13 cellular contexts compared by ENCODE assay signal in genomic region chr18:23826850-23827620, GRCh38.
DNase-seq lines count a peak whose midpoint lies in the region; ATAC-seq and TF ChIP-seq lines count a peak whose summit lies in the region.
"Had no signal": no experiment of that assay in that cellular context is flagged by ENCODE, and none has a peak within 500 bp of the region (broad histone marks: within the 10 kb centered on the region; RNA-seq: fewer than 3 reads in every experiment).

No MANE protein-coding gene starts in this region.

- CTCF ChIA-PET in MCF 10A (lab: Yijun Ruan, JAX) = interaction anchor here (0.5 to 1.1 kb wide), 3 partner anchors 9 to 310 kb away, joined by 3 read pairs; no protein-coding TSS in a partner anchor

- H3K27ac Mint-ChIP-seq in MCF 10A (ENCODE audit: low read depth, unreplicated experiment) = peak overlapping the region; percentile 90

- DNase-seq in MCF 10A (ENCODE audit: unreplicated experiment) (peak; percentile 70), hepatocyte (ENCODE audit: low spot score) (no peak), NCI-H82 treated with DMSO at 0.1 percent for 48 hours (lab: John Stamatoyannopoulos, UW; ENCODE audit: unreplicated experiment) (no peak), lower leg skin (ENCODE audit: low spot score in 2 of 2) (no peak)
- DNase-seq: activated T-cell treated with anti-CD3 and anti-CD28 coated beads for 4 hours, kidney had no signal

- H2AFZ ChIP-seq in Loucy (ENCODE audit: low read length) (0 out of 2 replicates have a peak overlapping the region, but pooled peaks have one; percentile 69), hepatocyte (no peak overlapping the region)

- H3K9me3 Mint-ChIP-seq in MCF 10A (ENCODE audit: unreplicated experiment) = no peaks in the 10 kb centered on the region
- H3K9me3 Mint-ChIP-seq: brain, IgD-negative memory B cell had no signal

- 92% methylated on average over 4 of the region's 4 CpGs for WGBS in hepatocyte (ENCODE audit: low lambda C conversion rate, missing lambda C conversion rate)
- WGBS in lower leg skin, 2 donors = 61 to 73% methylated on average over 4 of the region's 4 CpGs

- H3F3A ChIP-seq in Loucy (ENCODE audit: low read depth) = no peaks in the 10 kb centered on the region

- no peak for TF ChIP-seq POLR2A in lower leg skin (IDR thresholded peaks at IDR 0.05)

- H3K36me3 ChIP-seq in Loucy (ENCODE audit: insufficient read depth, low read length) = no peaks in the 10 kb centered on the region
- H3K36me3 ChIP-seq in hepatocyte (replicated peaks; ENCODE audit: insufficient read depth, low read depth) = no peaks in the 10 kb centered on the region
- H3K36me3 ChIP-seq: HAP-1 had no signal

- peak overlapping the region; percentile 49 for H3K9ac ChIP-seq in Loucy (ENCODE audit: low read depth, low read length, poor library complexity, severe bottlenecking)

- TSS peak; percentile 57 for BruUV-seq in MCF 10A (replicated peaks; lab: Mats Ljungman, UMichigan)

- POLR2A ChIA-PET in MCF 10A (lab: Yijun Ruan, JAX) = interaction anchor here (0.5 to 8.6 kb wide), 17 partner anchors 8 to 350 kb away, joined by 3 to 170 read pairs (median 4); partner anchors contain the start of gene NPC1

- H3K79me2 ChIP-seq in Loucy (ENCODE audit: insufficient read depth, low read length) (no peaks in the 10 kb centered on the region), hepatocyte (no peaks in the 10 kb centered on the region)

- H4K20me1 ChIP-seq in Loucy (ENCODE audit: insufficient read depth, low read length, poor library complexity, severe bottlenecking) (no peaks in the 10 kb centered on the region), hepatocyte (ENCODE audit: insufficient read depth, poor library complexity, severe bottlenecking) (no peaks in the 10 kb centered on the region)

- no peaks in the 10 kb centered on the region for H3K9me2 ChIP-seq in Loucy (replicated peaks; ENCODE audit: low read depth, low read length)
- no peaks in the 10 kb centered on the region for H3K9me2 ChIP-seq in hepatocyte (replicated peaks; ENCODE audit: insufficient read depth)

- H3K4me3 ChIP-seq in Loucy (ENCODE audit: low read length, poor library complexity, severe bottlenecking) (peak overlapping the region; percentile 12), hepatocyte (no peak overlapping the region), lower leg skin (ENCODE audit: low read depth, poor library complexity, severe bottlenecking) (no peak overlapping the region)
- H3K4me3 ChIP-seq: GM12878, HAP-1 had no signal

- H3K27ac ChIP-seq in hepatocyte = peak overlapping the region; percentile 53
- H3K27ac ChIP-seq in temporal lobe (ENCODE audit: low read depth, low read length) = peak overlapping the region; percentile 51

- H3K4me1 ChIP-seq in Loucy (ENCODE audit: insufficient read depth, low read length, poor library complexity, severe bottlenecking) (peaks cover 69% of the 10 kb centered on the region), hepatocyte (ENCODE audit: insufficient read depth) (peaks cover 11% of the 10 kb centered on the region)
- H3K4me1 ChIP-seq: HAP-1 had no signal

- H3K4me2 ChIP-seq in Loucy (ENCODE audit: low read depth, low read length, poor library complexity, severe bottlenecking) = peak overlapping the region; percentile 67
- H3K4me2 ChIP-seq in hepatocyte = no peak overlapping the region

- peaks cover 56% of the 10 kb centered on the region for H3K4me1 Mint-ChIP-seq in MCF 10A (ENCODE audit: insufficient read depth, unreplicated experiment)

- H3K27me3 Mint-ChIP-seq in MCF 10A (ENCODE audit: insufficient read depth, unreplicated experiment) = no peaks in the 10 kb centered on the region
- H3K27me3 Mint-ChIP-seq: IgD-negative memory B cell had no signal

- no peaks in the 10 kb centered on the region for H3K9me3 ChIP-seq in Loucy (ENCODE audit: insufficient read depth, low read depth, low read length)
- H3K9me3 ChIP-seq in hepatocyte (ENCODE audit: low read depth) = no peaks in the 10 kb centered on the region
- H3K9me3 ChIP-seq: HAP-1 had no signal

- no peaks in the 10 kb centered on the region for H3K27me3 ChIP-seq in Loucy (ENCODE audit: insufficient read depth, low read length, poor library complexity, severe bottlenecking)
- no peaks in the 10 kb centered on the region for H3K27me3 ChIP-seq in hepatocyte

- no peak for ATAC-seq in HG02588 (IDR thresholded peaks at IDR 0.05; ENCODE audit: unreplicated experiment)

- H3K36me3 Mint-ChIP-seq in MCF 10A (ENCODE audit: insufficient read depth, unreplicated experiment) = no peaks in the 10 kb centered on the region
- H3K36me3 Mint-ChIP-seq: brain, IgD-negative memory B cell had no signal

- peak overlapping the region; percentile 48 for H3K4me3 Mint-ChIP-seq in MCF 10A (ENCODE audit: unreplicated experiment)
- H3K4me3 Mint-ChIP-seq: brain, IgD-negative memory B cell had no signal

- no peak for TF ChIP-seq CTCF in Loucy (conservative IDR thresholded peaks at IDR 0.05; ENCODE audit: low read length)
- TF ChIP-seq CTCF in MCF 10A (IDR thresholded peaks at IDR 0.05; ENCODE audit: unreplicated experiment) = no peak
- no peak for TF ChIP-seq CTCF in hepatocyte (IDR thresholded peaks at IDR 0.05; ENCODE audit: poor library complexity)
- no peak for TF ChIP-seq CTCF in lower leg skin (IDR thresholded peaks at IDR 0.05)

- intact Hi-C loops in MCF 10A (cut with micrococcal nuclease) (no loop called here), lower leg skin (cut with DNase I; ENCODE audit: low total_unique reads) (no loop called here)
